Comparison of ENCODE assay signal across 8 cellular contexts in the genomic region with DNA sequence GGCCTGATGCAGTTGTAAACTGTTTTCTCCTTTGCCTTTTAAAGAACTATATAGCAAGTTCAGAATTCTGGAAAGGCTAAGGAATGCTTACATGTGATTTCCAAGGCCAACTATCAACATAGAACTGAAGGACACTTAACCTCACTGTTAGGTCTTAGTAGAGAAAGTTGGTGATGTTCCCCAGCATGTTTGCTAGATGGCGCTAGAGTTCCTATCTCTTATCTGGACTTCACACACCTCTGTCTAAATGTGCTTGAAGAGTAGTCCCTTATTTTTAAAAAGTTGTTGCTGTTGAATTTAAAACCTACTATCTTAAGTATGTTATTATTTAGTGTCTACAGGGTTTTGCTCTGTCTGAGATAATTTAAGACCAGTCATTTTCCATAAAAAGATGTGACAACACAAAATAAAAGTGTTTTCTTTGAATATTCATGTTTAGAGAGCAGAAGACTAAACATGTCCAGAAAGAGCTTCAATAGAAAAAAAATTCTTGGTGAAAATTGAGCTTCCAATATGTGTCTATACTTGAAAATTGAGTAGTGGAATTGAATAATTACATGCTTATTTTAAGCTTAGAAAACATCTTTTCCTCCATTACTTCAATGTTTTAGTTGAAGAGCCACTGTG.
DNase-seq lines count a peak whose midpoint lies in the region; ATAC-seq, FAIRE-seq and TF ChIP-seq lines count a peak whose summit lies in the region.

No MANE protein-coding gene starts in this region.

- no peak for TF ChIP-seq POLR2A in GM12878 (IDR thresholded peaks at IDR 0.05; ENCODE audit: low read depth, low read length)

- TF ChIP-seq RAD21 in GM12878 (IDR thresholded peaks at IDR 0.05; ENCODE audit: insufficient read depth, low read depth, low read length), result peak; percentile 27; the same call in 1 of the 2 replicates

- ATAC-seq in activated CD4-positive, alpha-beta T cell treated with anti-CD3 and anti-CD28 coated beads for 36 hours, result peak; percentile 53
- peak; percentile 90 for ATAC-seq in GM12878

- no peak overlapping the region for H3K9ac ChIP-seq in GM12878 (ENCODE audit: control insufficient read depth, insufficient read depth, low read length)

- intact Hi-C loops in activated CD4-positive, alpha-beta T cell treated with anti-CD3 and anti-CD28 coated beads for 36 hours (cut with DNase I, micrococcal nuclease), result no loop called here
- intact Hi-C loops in GM12878 (cut with micrococcal nuclease; ENCODE audit: unreplicated experiment), result no loop called here
- intact Hi-C loops in dorsolateral prefrontal cortex (cut with DNase I), result no loop called here

- H3K27me3 Mint-ChIP-seq in activated CD4-positive, alpha-beta T cell treated with anti-CD3 and anti-CD28 coated beads for 36 hours, result no peaks in the 10 kb centered on the region

- DNase-seq in activated CD4-positive, alpha-beta T cell treated with anti-CD3 and anti-CD28 coated beads for 36 hours, result no peak
- DNase-seq in activated CD4-positive, alpha-beta T cell treated with anti-CD3 and anti-CD28 coated beads for 4 hours, result no peak
- DNase-seq in GM12878 (ENCODE audit: low read depth, low spot score), result no peak
- DNase-seq in retinal pigment epithelial cell (ENCODE audit: low read depth), result no peak
- no peak for DNase-seq in activated effector memory CD4-positive, alpha-beta T cell treated with anti-CD3 and anti-CD28 coated beads, Interleukin-2, amount 50 U/mL, for 16 hours
- DNase-seq in dedifferentiated amniotic fluid mesenchymal stem cell (ENCODE audit: extremely low spot score), result no peak
- DNase-seq in dorsolateral prefrontal cortex, result no peak

- peaks cover 9% of the 10 kb centered on the region for H3K36me3 Mint-ChIP-seq in activated CD4-positive, alpha-beta T cell treated with anti-CD3 and anti-CD28 coated beads for 36 hours (ENCODE audit: low read depth)

- peak; percentile 61 for TF ChIP-seq CTCF in LNCAP (IDR thresholded peaks at IDR 0.05)
- TF ChIP-seq CTCF in GM12878 (IDR thresholded peaks at IDR 0.05 in 2 of 3, conservative IDR thresholded peaks at IDR 0.05 in 1 of 3; ENCODE audit: control insufficient read depth in 2 of 3, extremely low read depth in 1 of 3, insufficient read depth in 1 of 3, low read depth in 3 of 3, low read length in 3 of 3), result peak; percentile 38 to 54 (median 51)
- TF ChIP-seq CTCF in retinal pigment epithelial cell (conservative IDR thresholded peaks at IDR 0.05; ENCODE audit: low read depth, low read length), result peak; percentile 83
- TF ChIP-seq CTCF in dorsolateral prefrontal cortex (IDR thresholded peaks at IDR 0.05 in 54 of 56, conservative IDR thresholded peaks at IDR 0.05 in 2 of 56; ENCODE audit: low read depth in 1 of 56, partially characterized antibody in 56 of 56), result peak in 22 of 56 donors; percentile 9 to 35 (median 18)

- no peaks in the 10 kb centered on the region for H4K20me1 ChIP-seq in GM12878 (ENCODE audit: control insufficient read depth, insufficient read depth)

- no TSS peak for BruUV-seq in GM12878 (replicated peaks; lab: Mats Ljungman, UMichigan)

- H3K36me3 ChIP-seq in GM12878 (ENCODE audit: control insufficient read depth in 2 of 2, insufficient read depth in 2 of 2, low read length in 1 of 2), result no peaks in the 10 kb centered on the region

- peak; percentile 65 for FAIRE-seq in GM12878 (lab: Jason Lieb, UNC)

- CTCF ChIA-PET in activated CD4-positive, alpha-beta T cell treated with anti-CD3 and anti-CD28 coated beads for 36 hours (lab: Charles Lee), result interaction anchor here (0.6 to 2.3 kb wide), 18 partner anchors 9 to 130 kb away, joined by 3 to 11 read pairs (median 4); no protein-coding TSS in a partner anchor
- CTCF ChIA-PET in GM12878 (lab: Yijun Ruan, JAX), result interaction anchor here (0.6 to 4.8 kb wide), 23 partner anchors 8 to 644 kb away, joined by 3 to 43 read pairs (median 6); no protein-coding TSS in a partner anchor

- no peak overlapping the region for H3K4me3 Mint-ChIP-seq in activated CD4-positive, alpha-beta T cell treated with anti-CD3 and anti-CD28 coated beads for 36 hours

- RAD21 ChIA-PET in GM12878 (lab: Charles Lee; ENCODE audit: unreplicated experiment), result interaction anchor here (1.1 to 1.4 kb wide), 3 partner anchors 33 to 165 kb away, joined by 3 to 4 read pairs (median 3); no protein-coding TSS in a partner anchor

- peaks cover 6% of the 10 kb centered on the region for H3K9me3 ChIP-seq in GM12878 (replicated peaks; ENCODE audit: control insufficient read depth, insufficient read depth, low read length)

- POLR2A ChIA-PET in activated CD4-positive, alpha-beta T cell treated with anti-CD3 and anti-CD28 coated beads for 36 hours (lab: Charles Lee), result no interaction called here
- POLR2A ChIA-PET in GM12878 (lab: Charles Lee), result interaction anchor here (1.0 kb wide), 1 partner anchor 8 kb away, joined by 3 read pairs; no protein-coding TSS in a partner anchor

- H3K4me1 Mint-ChIP-seq in activated CD4-positive, alpha-beta T cell treated with anti-CD3 and anti-CD28 coated beads for 36 hours, result no peaks in the 10 kb centered on the region

- TF ChIP-seq EP300 in GM12878 (IDR thresholded peaks at IDR 0.05; ENCODE audit: borderline replicate concordance in 1 of 2, control insufficient read depth in 1 of 2, low read depth in 2 of 2, low read length in 2 of 2), result no peak

- H3K27ac Mint-ChIP-seq in activated CD4-positive, alpha-beta T cell treated with anti-CD3 and anti-CD28 coated beads for 36 hours, result no peak overlapping the region

- H3K4me3 ChIP-seq in GM12878 (no peak overlapping the region), retinal pigment epithelial cell (ENCODE audit: low read length) (no peak overlapping the region), dorsolateral prefrontal cortex (no peak overlapping the region)

- no peak overlapping the region for H3K4me2 ChIP-seq in GM12878 (ENCODE audit: control insufficient read depth, insufficient read depth)

- H3K79me2 ChIP-seq in GM12878 (ENCODE audit: control insufficient read depth, insufficient read depth, low read length), result no peaks in the 10 kb centered on the region

- no peak overlapping the region for H2AFZ ChIP-seq in GM12878 (ENCODE audit: control insufficient read depth, low read depth, low read length)

- 26% methylated on average over 1 of the region's 1 CpG for WGBS in GM12878 (ENCODE audit: insufficient coverage, insufficient replicate concordance, low lambda C conversion rate, missing lambda C conversion rate)

- H3K27ac ChIP-seq in GM12878 (ENCODE audit: control insufficient read depth, insufficient read depth) (no peak overlapping the region), dorsolateral prefrontal cortex (no peak overlapping the region)

- in situ Hi-C loops in GM12878 (cut with MboI), result no loop called here

- H3K27me3 ChIP-seq in GM12878 (replicated peaks in 1 of 2; ENCODE audit: control insufficient read depth in 2 of 2, insufficient read depth in 2 of 2, low read length in 1 of 2) (no peaks in the 10 kb centered on the region), dorsolateral prefrontal cortex (no peaks in the 10 kb centered on the region)

- H3K4me1 ChIP-seq in GM12878 (ENCODE audit: control insufficient read depth, insufficient read depth, low read length), result no peaks in the 10 kb centered on the region

- SMC1A ChIA-PET in GM12878 (lab: Charles Lee; ENCODE audit: uncharacterized antibody, unreplicated experiment), result interaction anchor here (0.7 to 2.7 kb wide), 14 partner anchors 9 to 190 kb away, joined by 3 to 10 read pairs (median 4); no protein-coding TSS in a partner anchor

- H3K9me3 Mint-ChIP-seq in activated CD4-positive, alpha-beta T cell treated with anti-CD3 and anti-CD28 coated beads for 36 hours (ENCODE audit: low read depth), result peaks cover 18% of the 10 kb centered on the region

TF ChIP-seq in GM12878, 131 proteins besides CTCF, POLR2A, EP300 and RAD21:
- TF ChIP-seq NR2C1 (IDR thresholded peaks at IDR 0.05) (no peak), CREB1 (IDR thresholded peaks at IDR 0.05; ENCODE audit: low read depth) (no peak), KLF5 (IDR thresholded peaks at IDR 0.05; ENCODE audit: partially characterized antibody) (no peak), POLR2AphosphoS5 (IDR thresholded peaks at IDR 0.05; ENCODE audit: low read length) (no peak)
- TF ChIP-seq, protein P1, sequence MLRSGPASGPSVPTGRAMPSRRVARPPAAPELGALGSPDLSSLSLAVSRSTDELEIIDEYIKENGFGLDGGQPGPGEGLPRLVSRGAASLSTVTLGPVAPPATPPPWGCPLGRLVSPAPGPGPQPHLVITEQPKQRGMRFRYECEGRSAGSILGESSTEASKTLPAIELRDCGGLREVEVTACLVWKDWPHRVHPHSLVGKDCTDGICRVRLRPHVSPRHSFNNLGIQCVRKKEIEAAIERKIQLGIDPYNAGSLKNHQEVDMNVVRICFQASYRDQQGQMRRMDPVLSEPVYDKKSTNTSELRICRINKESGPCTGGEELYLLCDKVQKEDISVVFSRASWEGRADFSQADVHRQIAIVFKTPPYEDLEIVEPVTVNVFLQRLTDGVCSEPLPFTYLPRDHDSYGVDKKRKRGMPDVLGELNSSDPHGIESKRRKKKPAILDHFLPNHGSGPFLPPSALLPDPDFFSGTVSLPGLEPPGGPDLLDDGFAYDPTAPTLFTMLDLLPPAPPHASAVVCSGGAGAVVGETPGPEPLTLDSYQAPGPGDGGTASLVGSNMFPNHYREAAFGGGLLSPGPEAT (IDR thresholded peaks at IDR 0.05; ENCODE audit: low read depth), result no peak
